Comparison of ENCODE assay signal across 1 cellular context in the genomic region with DNA sequence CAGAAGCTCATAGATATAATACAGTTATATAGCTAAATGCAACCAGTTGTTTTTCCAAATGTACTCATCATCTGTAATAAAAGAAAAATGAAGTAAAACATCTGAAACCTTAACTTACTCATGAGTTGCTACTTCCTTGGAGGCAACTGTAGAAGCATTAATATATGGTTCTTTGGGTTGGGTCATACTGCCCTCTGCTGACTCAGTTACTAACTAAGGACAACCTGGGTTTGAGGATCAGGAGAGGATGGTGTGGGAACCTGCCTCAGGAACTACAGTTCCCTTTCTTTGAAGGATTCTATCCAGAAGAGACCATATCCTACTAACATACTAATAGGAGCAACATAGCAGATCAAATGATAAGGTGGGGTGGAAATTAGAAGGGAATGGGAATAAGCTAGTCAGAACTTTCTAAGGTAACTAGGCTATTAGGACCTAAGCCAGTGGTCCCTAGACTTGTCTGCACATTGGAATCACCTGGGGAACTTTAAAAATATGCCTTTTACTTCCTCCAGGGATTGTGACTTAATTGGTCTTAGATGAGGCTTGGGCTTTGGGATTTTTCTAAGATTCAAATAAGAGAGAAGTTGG.
TF ChIP-seq lines count a peak whose summit lies in the region.

No MANE protein-coding gene starts in this region.

TF ChIP-seq in WTC11, 78 proteins besides CTCF, POLR2A, EP300 and RAD21 (continued from another document):
- no peak for TF ChIP-seq EMX1 (CRISPR knock-in tag; IDR thresholded peaks at IDR 0.05)
- no peak for TF ChIP-seq AFF4 (CRISPR knock-in tag; IDR thresholded peaks at IDR 0.05; ENCODE audit: borderline replicate concordance)
- TF ChIP-seq USF1 (CRISPR knock-in tag; IDR thresholded peaks at IDR 0.05) = no peak
